In genomic region chr17:42334667-42335066, GRCh38 we compare ENCODE assay signal across 20 cellular contexts. TPM values are rescaled to one million over a fixed set of nuclear protein-coding genes. Genes with fewer than 3 reads are reported as not detected.
DNase-seq lines count a peak whose midpoint lies in the region; ATAC-seq, FAIRE-seq and TF ChIP-seq lines count a peak whose summit lies in the region.
"Had no signal": no experiment of that assay in that cellular context is flagged by ENCODE, and none has a peak within 500 bp of the region (broad histone marks: within the 10 kb centered on the region; RNA-seq: fewer than 3 reads in every experiment).

No MANE protein-coding gene starts in this region.

- DNase-seq in A549 (ENCODE audit: low read depth in 1 of 2, low spot score in 1 of 2), result no peak
- peak; percentile 22 for DNase-seq in EL
- DNase-seq in foreskin keratinocyte, result no peak
- no peak for DNase-seq in globus pallidus (ENCODE audit: low spot score)
- no peak for DNase-seq in NK-92 (lab: John Stamatoyannopoulos, UW; ENCODE audit: unreplicated experiment)
- DNase-seq: effector CD8-positive, alpha-beta T cell; foreskin fibroblast; KBM-7; left ventricle myocardium superior; NCI-H1417; NCI-H2227 treated with DMSO at 0.1 percent for 48 hours; Right ventricle myocardium superior; stimulated activated naive CD8-positive, alpha-beta T cell treated with anti-CD3 and anti-CD28 coated beads, Interleukin-15, amount 100 ng/mL, for 72 hours; T1000; uterus had no signal

- FAIRE-seq in A549 (lab: Jason Lieb, UNC), result no peak
- FAIRE-seq: GM19239 had no signal

- CTCF ChIA-PET in A549 (lab: Yijun Ruan, JAX), result interaction anchor here (0.7 to 31.0 kb wide), 12 partner anchors 9 to 94 kb away, joined by 3 to 1360 read pairs (median 4); partner anchors contain the start of gene STAT3

- peak; percentile 34 to 50; a peak in 2 of 6 replicates for ATAC-seq in A549
- no peak for ATAC-seq in foreskin keratinocyte
- ATAC-seq in HG02763 (IDR thresholded peaks at IDR 0.05; ENCODE audit: unreplicated experiment), result no peak
- ATAC-seq in GM19452 (IDR thresholded peaks at IDR 0.05; ENCODE audit: unreplicated experiment), result no peak
- ATAC-seq: left ventricle myocardium superior; stimulated activated naive CD8-positive, alpha-beta T cell treated with anti-CD3 and anti-CD28 coated beads, Interleukin-15, amount 100 ng/mL, for 72 hours had no signal

- no peak overlapping the region for H3K4me3 ChIP-seq in A549
- H3K4me3 ChIP-seq: uterus had no signal

- H3K4me1 ChIP-seq in A549, result peaks cover 6% of the 10 kb centered on the region
- H3K4me1 ChIP-seq in foreskin keratinocyte, result peaks cover 1% of the 10 kb centered on the region
- H3K4me1 ChIP-seq: uterus had no signal

- H3K27ac ChIP-seq in A549 (no peak overlapping the region), VCaP (no peak overlapping the region), foreskin keratinocyte (no peak overlapping the region)
- H3K27ac ChIP-seq: HL-60, uterus had no signal

- 87% methylated on average over 3 of the region's 3 CpGs for WGBS in A549 (ENCODE audit: missing lambda C conversion rate)

- H3K27me3 ChIP-seq in foreskin keratinocyte, result no peaks in the 10 kb centered on the region
- H3K27me3 ChIP-seq: uterus had no signal

- TF ChIP-seq CTCF in A549 (IDR thresholded peaks at IDR 0.05) (peak; percentile 32), VCaP (conservative IDR thresholded peaks at IDR 0.05) (peak; percentile 24), foreskin keratinocyte (conservative IDR thresholded peaks at IDR 0.05) (peak; percentile 53)

- TF ChIP-seq POLR2A in A549 (IDR thresholded peaks at IDR 0.05; ENCODE audit: low read length), result no peak

- peak; percentile 22 to 40; a peak in 3 of 5 replicates for TF ChIP-seq RAD21 in A549 (conservative IDR thresholded peaks at IDR 0.05 in 1 of 2, IDR thresholded peaks at IDR 0.05 in 1 of 2)

- POLR2A ChIA-PET in A549 (lab: Yijun Ruan, JAX), result no interaction called here

- no peak for TF ChIP-seq EP300 in A549 (IDR thresholded peaks at IDR 0.05)

- no peaks in the 10 kb centered on the region for H3K9me3 ChIP-seq in A549
- H3K9me3 ChIP-seq: uterus had no signal

- H3K4me2 ChIP-seq in A549, result no peak overlapping the region

TF ChIP-seq in A549, 52 proteins besides CTCF, POLR2A, EP300 and RAD21:
- TF ChIP-seq FOXS1 (CRISPR knock-in tag; IDR thresholded peaks at IDR 0.05) (no peak), SMC3 (IDR thresholded peaks at IDR 0.05) (peak; percentile 31; the same call in 2 of the 3 replicates)

RNA-seq across cellular contexts. Expression of gene STAT5A, which starts 46.4 kb away (rescaled TPM):
- 2.2 and 3.1 TPM in 2 replicates for polyA plus RNA-seq in A549 (2011; rRNA removed)
- polyA plus RNA-seq in A549 (2012; cell fraction: cytosol; rRNA removed), result 2.6 and 3.3 TPM in 2 replicates
- 5.6 and 7.9 TPM in 2 replicates for polyA plus RNA-seq in A549 (2012; cell fraction: nucleus; rRNA removed)
- polyA plus RNA-seq in A549 (2017; fragmentation: RNase III; extraction: RNeasy Plus Mini Kit Qiagen cat#74134 plus additional on column Dnase treatment), result 3.9 to 4.4 TPM (median 4.0 TPM) in 3 replicates
- 2.9 and 4.3 TPM in 2 replicates for polyA minus RNA-seq in A549 (2011; rRNA and poly(A)+ RNA removed)
- 1.2 and 1.3 TPM in 2 replicates for total RNA-seq in foreskin keratinocyte
- 0.69 and 0.84 TPM in 2 replicates for polyA plus RNA-seq in foreskin keratinocyte

RNA-seq across cellular contexts. Expression of gene STAT3, which starts 53.6 kb away (rescaled TPM):
- polyA plus RNA-seq in A549 (2011; rRNA removed) (72.8 and 81.9 TPM in 2 replicates), A549 (2017; fragmentation: RNase III; extraction: RNeasy Plus Mini Kit Qiagen cat#74134 plus additional on column Dnase treatment) (97.8 to 115 TPM (median 109 TPM) in 3 replicates), foreskin keratinocyte (20.2 and 23.0 TPM in 2 replicates)
- polyA plus RNA-seq in A549 (2012; cell fraction: cytosol; rRNA removed), result 49.5 and 57.3 TPM in 2 replicates
- polyA plus RNA-seq in A549 (2012; cell fraction: nucleus; rRNA removed), result 80.0 and 101 TPM in 2 replicates
- 127 and 145 TPM in 2 replicates for polyA minus RNA-seq in A549 (2011; rRNA and poly(A)+ RNA removed)
- total RNA-seq in foreskin keratinocyte, result 76.6 and 77.7 TPM in 2 replicates

RNA-seq across cellular contexts. Expression of gene STAT5B, which starts 58.5 kb away (rescaled TPM):
- polyA plus RNA-seq in A549 (2011; rRNA removed) (37.6 and 51.7 TPM in 2 replicates), A549 (2017; fragmentation: RNase III; extraction: RNeasy Plus Mini Kit Qiagen cat#74134 plus additional on column Dnase treatment) (29.4 to 33.1 TPM (median 31.2 TPM) in 3 replicates), foreskin keratinocyte (4.9 and 6.1 TPM in 2 replicates)
- polyA plus RNA-seq in A549 (2012; cell fraction: cytosol; rRNA removed), result 24.8 and 30.3 TPM in 2 replicates
- polyA plus RNA-seq in A549 (2012; cell fraction: nucleus; rRNA removed), result 66.8 and 69.5 TPM in 2 replicates
- polyA minus RNA-seq in A549 (2011; rRNA and poly(A)+ RNA removed), result 41.5 and 41.7 TPM in 2 replicates
- total RNA-seq in foreskin keratinocyte, result 13.4 and 15.0 TPM in 2 replicates

Comparison
In these comparisons a context has a peak if more than half of its experiments do, and no peak if none do; other contexts are left out.
1. ATAC-seq: peak in A549 (2 of 2); none in foreskin keratinocyte (single experiment), HG02763 (single experiment) and GM19452 (single experiment).
2. Peak in every context shown above with its lines, with median percentiles within 50 percentile points of each other: CTCF ChIP-seq.